Comparison of ENCODE assay signal across 28 cellular contexts in genomic region chr22:43039800-43040199, GRCh38. TPM values are rescaled to one million over a fixed set of nuclear protein-coding genes. Genes with fewer than 3 reads are reported as not detected.
A peak's percentile ranks its signal among the peaks of the same experiment; 100 is the strongest.
DNase-seq lines count a peak whose midpoint lies in the region; ATAC-seq, FAIRE-seq and TF ChIP-seq lines count a peak whose summit lies in the region.
"Had no signal": no experiment of that assay in that cellular context is flagged by ENCODE, and none has a peak within 500 bp of the region (broad histone marks: within the 10 kb centered on the region; RNA-seq: fewer than 3 reads in every experiment).

No MANE protein-coding gene starts in this region.

- H3K36me3 ChIP-seq in HEK293 (ENCODE audit: control insufficient read depth in 2 of 2, insufficient read depth in 1 of 2, low read length in 2 of 2): no peaks in the 10 kb centered on the region
- no peaks in the 10 kb centered on the region for H3K36me3 ChIP-seq in K562 (ENCODE audit: control insufficient read depth, insufficient read depth, low read length)
- no peaks in the 10 kb centered on the region for H3K36me3 ChIP-seq in osteoblast (ENCODE audit: insufficient read depth, low read length)
- H3K36me3 ChIP-seq: neutrophil, vagina had no signal

- CTCF ChIA-PET in HEK293 (lab: Yijun Ruan, JAX) (interaction anchor here (0.5 to 2.5 kb wide), 5 partner anchors 11 to 143 kb away, joined by 3 to 10 read pairs (median 3); no protein-coding TSS in a partner anchor), K562 (lab: Yijun Ruan, JAX; ENCODE audit: low intra/inter-chr PET ratio) (no interaction called here)

- H3K4me3 ChIP-seq in HEK293 (ENCODE audit: low read depth, low read length): no peak overlapping the region
- H3K4me3 ChIP-seq in K562: no peak overlapping the region
- H3K4me3 ChIP-seq in osteoblast (ENCODE audit: insufficient read depth, low read length): no peak overlapping the region
- no peak overlapping the region for H3K4me3 ChIP-seq in dorsolateral prefrontal cortex
- H3K4me3 ChIP-seq: psoas muscle, vagina had no signal

- intact Hi-C loops in K562 (cut with micrococcal nuclease): loop anchor here (10.0 kb wide), 1 partner anchor 65 kb away; no protein-coding TSS in a partner anchor
- intact Hi-C loops in dorsolateral prefrontal cortex (cut with DNase I): no loop called here

- peaks cover 3% of the 10 kb centered on the region for H3K4me1 Mint-ChIP-seq in T-helper 17 cell
- H3K4me1 Mint-ChIP-seq: CD4-positive, CD25-positive, alpha-beta regulatory T cell; memory B cell had no signal

- H3K9me3 ChIP-seq in HEK293 (ENCODE audit: control insufficient read depth, insufficient read depth, low read depth, low read length) (no peaks in the 10 kb centered on the region), K562 (replicated peaks; ENCODE audit: control insufficient read depth, insufficient read depth, low read depth, low read length) (no peaks in the 10 kb centered on the region), osteoblast (ENCODE audit: low read depth, low read length) (no peaks in the 10 kb centered on the region), T-helper 17 cell (ENCODE audit: control insufficient read depth, low read length, poor library complexity, severe bottlenecking) (no peaks in the 10 kb centered on the region)
- H3K9me3 ChIP-seq: neutrophil, psoas muscle, vagina had no signal

- BruUV-seq in K562 (replicated peaks; lab: Mats Ljungman, UMichigan): no TSS peak

- H3K9me1 ChIP-seq in K562 (ENCODE audit: control insufficient read depth, insufficient read depth, low read length): no peaks in the 10 kb centered on the region

- DNase-seq in NCI-H2081 (lab: John Stamatoyannopoulos, UW) (peak; percentile 47 to 66), NCI-H2081 treated with DMSO at 0.1 percent for 48 hours (lab: John Stamatoyannopoulos, UW) (no peak), K562 (ENCODE audit: extremely low read depth in 1 of 4, low spot score in 3 of 4) (no peak), osteoblast (ENCODE audit: insufficient read length, low spot score, missing footprints) (peak; percentile 34), GM12891 (ENCODE audit: insufficient read length, low spot score) (no peak), dorsolateral prefrontal cortex (no peak), T-helper 17 cell (no peak)
- DNase-seq: activated CD8-positive, alpha-beta T cell treated with anti-CD3 and anti-CD28 coated beads for 36 hours; activated effector memory CD4-positive, alpha-beta T cell treated with Interleukin-2 at 50 U/mL for 16 hours; caudate nucleus; CD4-positive, CD25-positive, alpha-beta regulatory T cell; left colon; NCI-H1092; NCI-H82; psoas muscle; RPMI8226; stimulated activated naive CD4-positive, alpha-beta T cell treated with Interleukin-2 at 50 U/mL for 16 hours; T-cell had no signal

- ATAC-seq in K562: no peak
- no peak for ATAC-seq in T-helper 17 cell
- ATAC-seq: activated CD4-positive, CD25-positive, alpha-beta regulatory T cell treated with anti-CD3 and anti-CD28 coated beads, Interleukin-2, amount 50 U/mL, for 24 hours; activated CD8-positive, alpha-beta T cell treated with anti-CD3 and anti-CD28 coated beads for 36 hours; left colon; psoas muscle; T-cell had no signal

- H3K27me3 Mint-ChIP-seq in T-helper 17 cell: no peaks in the 10 kb centered on the region
- H3K27me3 Mint-ChIP-seq: activated CD8-positive, alpha-beta T cell treated with anti-CD3 and anti-CD28 coated beads for 36 hours; CD4-positive, CD25-positive, alpha-beta regulatory T cell; dendritic cell treated with granulocyte-macrophage colony-stimulating factor and Interleukin-4, amounts not matched to agents 40 ng/mL and 50 ng/mL, for 4 days; memory B cell; T-cell had no signal

- H3K36me3 Mint-ChIP-seq in T-helper 17 cell (ENCODE audit: low read depth): no peaks in the 10 kb centered on the region
- H3K36me3 Mint-ChIP-seq: memory B cell had no signal

- TF ChIP-seq CTCF in HEK293 (tag by site-specific recombination; IDR thresholded peaks at IDR 0.05): no peak
- no peak for TF ChIP-seq CTCF in K562 (IDR thresholded peaks at IDR 0.05 in 2 of 3, conservative IDR thresholded peaks at IDR 0.05 in 1 of 3; ENCODE audit: insufficient read depth in 2 of 3, low read depth in 1 of 3, low read length in 3 of 3)
- no peak for TF ChIP-seq CTCF in osteoblast (IDR thresholded peaks at IDR 0.05; ENCODE audit: extremely low read depth, low read depth, low read length)
- no peak for TF ChIP-seq CTCF in dorsolateral prefrontal cortex (IDR thresholded peaks at IDR 0.05 in 54 of 56, conservative IDR thresholded peaks at IDR 0.05 in 2 of 56; ENCODE audit: low read depth in 1 of 56, partially characterized antibody in 56 of 56)

- H4K20me1 ChIP-seq in K562 (replicated peaks; ENCODE audit: control insufficient read depth, insufficient read depth, low read length) (no peaks in the 10 kb centered on the region), osteoblast (ENCODE audit: insufficient read depth, low read length) (no peaks in the 10 kb centered on the region)

- H3K27ac Mint-ChIP-seq in T-helper 17 cell: no peak overlapping the region
- H3K27ac Mint-ChIP-seq: activated CD8-positive, alpha-beta T cell treated with anti-CD3 and anti-CD28 coated beads for 36 hours; CD4-positive, CD25-positive, alpha-beta regulatory T cell; dendritic cell treated with granulocyte-macrophage colony-stimulating factor and Interleukin-4, amounts not matched to agents 40 ng/mL and 50 ng/mL, for 4 days; memory B cell; T-cell had no signal

- H3K79me2 ChIP-seq in K562 (ENCODE audit: control insufficient read depth, insufficient read depth, low read length): no peaks in the 10 kb centered on the region
- no peaks in the 10 kb centered on the region for H3K79me2 ChIP-seq in osteoblast (ENCODE audit: insufficient read depth, low read length)

- H3K27ac ChIP-seq in HEK293 (ENCODE audit: extremely low read depth, low read depth, low read length) (no peak overlapping the region), K562 (ENCODE audit: extremely low read depth, low read depth, low read length) (no peak overlapping the region), osteoblast (ENCODE audit: low read depth, low read length) (no peak overlapping the region), dorsolateral prefrontal cortex (no peak overlapping the region)
- H3K27ac ChIP-seq: neutrophil, psoas muscle, vagina had no signal

- TF ChIP-seq RAD21 in K562 (CRISPR knock-in tag; conservative IDR thresholded peaks at IDR 0.05 in 1 of 2, IDR thresholded peaks at IDR 0.05 in 1 of 2): no peak

- no peaks in the 10 kb centered on the region; a peak in 1 of 5 replicates for H3K27me3 ChIP-seq in K562 (ENCODE audit: control insufficient read depth in 2 of 2, insufficient read depth in 2 of 2, low read length in 2 of 2)
- no peaks in the 10 kb centered on the region for H3K27me3 ChIP-seq in osteoblast (ENCODE audit: insufficient read depth, low read length)
- no peaks in the 10 kb centered on the region for H3K27me3 ChIP-seq in dorsolateral prefrontal cortex
- H3K27me3 ChIP-seq: neutrophil, vagina had no signal

- 56% methylated on average over 5 of the region's 13 CpGs for WGBS in K562 (ENCODE audit: insufficient coverage, low coverage, missing lambda C conversion rate)

- H2AFZ ChIP-seq in K562 (ENCODE audit: low read depth, low read length) (no peak overlapping the region), osteoblast (ENCODE audit: low read length) (no peak overlapping the region)

- POLR2A ChIA-PET in HEK293 (lab: Yijun Ruan, JAX): interaction anchor here (1.0 kb wide), 1 partner anchor 25 kb away, joined by 7 read pairs; the partner anchor contains the start of gene PACSIN2
- POLR2A ChIA-PET in K562 (lab: Yijun Ruan, JAX): no interaction called here

- TF ChIP-seq POLR2A in K562 (conservative IDR thresholded peaks at IDR 0.05): no peak
- TF ChIP-seq POLR2A in GM12891 (IDR thresholded peaks at IDR 0.05; ENCODE audit: low read depth, low read length): no peak

- FAIRE-seq in K562 (lab: Jason Lieb, UNC): no peak
- FAIRE-seq in GM12891 (lab: Jason Lieb, UNC): no peak
- FAIRE-seq: astrocyte, frontal cortex, H54, TTC549 had no signal

- H3K4me2 ChIP-seq in K562 (ENCODE audit: insufficient read depth, low read length): no peak overlapping the region
- H3K4me2 ChIP-seq in osteoblast (ENCODE audit: insufficient read depth, low read length): no peak overlapping the region

- H3K4me3 Mint-ChIP-seq in T-helper 17 cell: no peak overlapping the region
- H3K4me3 Mint-ChIP-seq: activated CD8-positive, alpha-beta T cell treated with anti-CD3 and anti-CD28 coated beads for 36 hours; CD4-positive, CD25-positive, alpha-beta regulatory T cell; dendritic cell treated with granulocyte-macrophage colony-stimulating factor and Interleukin-4, amounts not matched to agents 40 ng/mL and 50 ng/mL, for 4 days; memory B cell; T-cell had no signal

- in situ Hi-C loops in K562 (cut with MboI): no loop called here

- no peak overlapping the region for H3K9ac ChIP-seq in K562 (ENCODE audit: insufficient read depth in 1 of 2, low read depth in 2 of 2, low read length in 2 of 2)

- no peak for TF ChIP-seq EP300 in K562 (IDR thresholded peaks at IDR 0.05; ENCODE audit: low read length)

- H3K4me1 ChIP-seq in HEK293 (ENCODE audit: control insufficient read depth, insufficient read depth, low read length) (no peaks in the 10 kb centered on the region), K562 (replicated peaks in 1 of 2; ENCODE audit: control insufficient read depth in 2 of 2, insufficient read depth in 2 of 2, low read length in 2 of 2) (peaks cover 0 to 17% of the 10 kb centered on the region in 2 experiments; a peak in 2 of 5 replicates), osteoblast (ENCODE audit: insufficient read depth, low read length) (peaks cover 13% of the 10 kb centered on the region)
- H3K4me1 ChIP-seq: psoas muscle had no signal

RNA-seq across cellular contexts. Expression of gene PACSIN2, which starts 24.9 kb away (rescaled TPM):
- 40.5 and 46.9 TPM in 2 replicates for total RNA-seq in K562 (2011; cell fraction: chromatin; rRNA removed; ENCODE audit: low replicate concordance)
- total RNA-seq in K562 (2011; cell fraction: nucleolus; rRNA removed): 24.3 and 27.1 TPM in 2 replicates
- total RNA-seq in K562 (2011; cell fraction: nucleoplasm; rRNA removed): 37.3 and 38.1 TPM in 2 replicates
- total RNA-seq in K562 (2014; rRNA removed) (20.3 and 23.9 TPM in 2 replicates), K562 (2014; rRNA removed; fragmentation: Illumina TruSeq; extraction: Trizol) (18.4 and 19.2 TPM in 2 replicates), K562 (2015; rRNA removed; fragmentation: Illumina TruSeq; extraction: Trizol) (21.0 TPM in 2 replicates), K562 (2021) (39.1 and 45.1 TPM in 2 replicates), osteoblast (33.0 and 38.0 TPM in 2 replicates), dorsolateral prefrontal cortex (10 to 100 TPM; 32.7 to 64.6 (median 48.1) TPM), T-helper 17 cell (10 to 100 TPM; 36.8 to 61.3 TPM)
- polyA plus RNA-seq in K562 (2011; rRNA removed) (44.4 and 45.1 TPM in 2 replicates), K562 (2014; fragmentation: Illumina TruSeq; extraction: Trizol) (33.5 and 37.5 TPM in 2 replicates), K562 (2014; fragmentation: Nextera tagmentation; extraction: Ambion mirVana) (under 1 TPM; 0.45 to 0.83 TPM), K562 (2014; rRNA removed) (31.8 and 36.3 TPM in 2 replicates)
- 38.0 and 44.7 TPM in 2 replicates for polyA plus RNA-seq in K562 (2011; cell fraction: cytosol; rRNA removed)
- polyA plus RNA-seq in K562 (2011; cell fraction: nucleus; rRNA removed): 53.1 and 58.4 TPM in 2 replicates
- 31.0 and 53.1 TPM in 2 replicates for polyA plus RNA-seq in K562 (2012)
- polyA minus RNA-seq in K562 (2011; rRNA and poly(A)+ RNA removed): 23.9 and 28.8 TPM in 2 replicates
- polyA minus RNA-seq in K562 (2011; cell fraction: cytosol; rRNA and poly(A)+ RNA removed): 13.7 and 17.0 TPM in 2 replicates
- polyA minus RNA-seq in K562 (2011; cell fraction: nucleus; rRNA and poly(A)+ RNA removed): 9.4 and 14.0 TPM in 2 replicates
- 58.1 TPM for polyA plus RNA-seq in GM12891 (2012; ENCODE audit: low read depth, missing spikeins)

RNA-seq across cellular contexts. Expression of gene TTLL1, which starts 49.4 kb away (rescaled TPM):
- total RNA-seq in K562 (2011; cell fraction: chromatin; rRNA removed; ENCODE audit: low replicate concordance): 0.49 and 0.81 TPM in 2 replicates
- 0.33 and 0.66 TPM in 2 replicates for total RNA-seq in K562 (2011; cell fraction: nucleolus; rRNA removed)
- total RNA-seq in K562 (2011; cell fraction: nucleoplasm; rRNA removed): 0.37 TPM in 1 of 2 replicates, not detected in the other
- total RNA-seq in K562 (2014; rRNA removed): 0.14 and 0.29 TPM in 2 replicates
- 0.22 and 0.25 TPM in 2 replicates for total RNA-seq in K562 (2014; rRNA removed; fragmentation: Illumina TruSeq; extraction: Trizol)
- 0.19 and 0.43 TPM in 2 replicates for total RNA-seq in K562 (2015; rRNA removed; fragmentation: Illumina TruSeq; extraction: Trizol)
- 0.16 and 0.29 TPM in 2 replicates for total RNA-seq in K562 (2021)
- polyA plus RNA-seq in K562 (2011; rRNA removed): 0.85 and 1.7 TPM in 2 replicates
- 0.94 and 2.0 TPM in 2 replicates for polyA plus RNA-seq in K562 (2011; cell fraction: cytosol; rRNA removed)
- polyA plus RNA-seq in K562 (2011; cell fraction: nucleus; rRNA removed): 0.64 and 1.2 TPM in 2 replicates
- 0.43 and 2.2 TPM in 2 replicates for polyA plus RNA-seq in K562 (2012)
- 0.26 and 0.36 TPM in 2 replicates for polyA plus RNA-seq in K562 (2014; fragmentation: Illumina TruSeq; extraction: Trizol)
- under 1 TPM; 0.06 to 0.08 TPM for polyA plus RNA-seq in K562 (2014; fragmentation: Nextera tagmentation; extraction: Ambion mirVana)
- polyA plus RNA-seq in K562 (2014; rRNA removed): 0.17 and 0.76 TPM in 2 replicates
- polyA minus RNA-seq in K562 (2011; rRNA and poly(A)+ RNA removed): 0.63 and 1.1 TPM in 2 replicates
- not detected in 2 replicates for polyA minus RNA-seq in K562 (2011; cell fraction: cytosol; rRNA and poly(A)+ RNA removed)
- polyA minus RNA-seq in K562 (2011; cell fraction: nucleus; rRNA and poly(A)+ RNA removed): 0.27 and 0.44 TPM in 2 replicates
- total RNA-seq in osteoblast: 15.9 and 20.0 TPM in 2 replicates
- polyA plus RNA-seq in GM12891 (2012; ENCODE audit: low read depth, missing spikeins): 5.2 TPM
- 10 to 100 TPM; 11.0 to 24.3 (median 16.5) TPM for total RNA-seq in dorsolateral prefrontal cortex
- 1 to 10 TPM; 3.3 to 5.9 TPM for total RNA-seq in T-helper 17 cell

Comparison
In these comparisons a context has a peak if more than half of its experiments do, and no peak if none do; other contexts are left out.
1. DNase-seq: peak in NCI-H2081 (2 of 2) and osteoblast (single experiment); none in NCI-H2081 treated with DMSO at 0.1 percent for 48 hours (single experiment), K562 (0 of 4), GM12891 (single experiment), dorsolateral prefrontal cortex (0 of 10) and T-helper 17 cell (0 of 3).